Comparison of ENCODE assay signal across 19 cellular contexts in the genomic region with DNA sequence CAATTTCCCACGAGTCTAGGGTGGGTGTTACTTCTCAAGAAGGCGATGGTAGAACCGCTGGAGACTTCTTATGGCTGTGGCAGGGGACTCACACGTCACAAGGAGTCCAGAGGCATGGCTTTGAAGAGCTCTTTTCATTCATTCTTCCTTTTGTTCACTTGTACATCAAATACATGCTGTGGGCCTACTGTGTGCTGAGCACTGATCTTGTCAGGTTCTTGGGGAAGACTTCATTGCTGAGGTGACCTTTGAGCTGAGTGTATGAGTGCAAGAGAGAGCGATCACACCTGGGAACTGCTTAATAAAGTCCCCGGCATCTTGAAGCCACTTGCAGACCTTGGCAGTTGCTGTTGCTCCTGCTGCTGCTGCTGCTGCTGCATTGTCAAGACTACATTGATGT.
"Had no signal": no experiment of that assay in that cellular context is flagged by ENCODE, and none has a peak within 500 bp of the region (broad histone marks: within the 10 kb centered on the region; RNA-seq: fewer than 3 reads in every experiment).

No MANE protein-coding gene starts in this region.

- H3K9me3 ChIP-seq: body of pancreas, neutrophil, pancreas, thoracic aorta, vagina had no signal

- H3K27me3 Mint-ChIP-seq: activated CD4-positive, alpha-beta T cell treated with anti-CD3 and anti-CD28 coated beads, Interleukin-2, amount 10 ng/mL, durations not matched to agents 24 days and 14 days; activated CD8-positive, alpha-beta T cell treated with anti-CD3 and anti-CD28 coated beads for 36 hours; activated naive CD8-positive, alpha-beta T cell treated with anti-CD3 and anti-CD28 coated beads, Interleukin-2, amount 10 ng/mL, durations not matched to agents 7 days and 5 days; activated T-helper 17 cell treated with anti-CD3 and anti-CD28 coated beads, Interleukin-2, amount 50 U/mL, for 72 hours; stimulated activated memory B cell treated with anti-CD40 and anti-IgM and Interleukin-4, amounts not matched to agents 10 μg/mL and 1 μg/mL and 100 μg/mL, for 72 hours had no signal

- H3K4me3 Mint-ChIP-seq: activated CD4-positive, alpha-beta T cell treated with anti-CD3 and anti-CD28 coated beads, Interleukin-2, amount 10 ng/mL, durations not matched to agents 24 days and 14 days; activated CD8-positive, alpha-beta T cell treated with anti-CD3 and anti-CD28 coated beads for 36 hours; activated naive CD8-positive, alpha-beta T cell treated with anti-CD3 and anti-CD28 coated beads, Interleukin-2, amount 10 ng/mL, durations not matched to agents 7 days and 5 days; activated T-helper 17 cell treated with anti-CD3 and anti-CD28 coated beads, Interleukin-2, amount 50 U/mL, for 72 hours; immature natural killer cell; natural killer cell; stimulated activated memory B cell treated with anti-CD40 and anti-IgM and Interleukin-4, amounts not matched to agents 10 μg/mL and 1 μg/mL and 100 μg/mL, for 72 hours; T-helper 1 cell treated with Interleukin-12 subunit alpha and Interleukin-12 subunit beta and Interleukin-4 antibody, amounts not matched to agents 30 μg/mL and 1 μg/mL, for 36 hours had no signal

- H3K27ac ChIP-seq: body of pancreas, neutrophil, pancreas, thoracic aorta, vagina had no signal

- H3K27me3 ChIP-seq: body of pancreas, neutrophil, pancreas, vagina had no signal

- DNase-seq: activated CD4-positive, alpha-beta T cell treated with anti-CD3 and anti-CD28 coated beads, Interleukin-2, amount 10 ng/mL, durations not matched to agents 24 days and 14 days; activated CD8-positive, alpha-beta T cell treated with anti-CD3 and anti-CD28 coated beads for 36 hours; activated naive CD4-positive, alpha-beta T cell; activated naive CD8-positive, alpha-beta T cell treated with anti-CD3 and anti-CD28 coated beads, Interleukin-2, amount 10 ng/mL, durations not matched to agents 7 days and 5 days; activated T-cell treated with anti-CD3 and anti-CD28 coated beads, Interleukin-2, amount 50 U/mL, for 1 hour; amygdala; caudate nucleus; immature natural killer cell; natural killer cell; pancreas; stimulated activated CD4-positive, alpha-beta T cell treated with anti-CD3 and anti-CD28 coated beads, Interleukin-4, amount 100 ng/mL, for 24 hours had no signal

- H3K4me1 ChIP-seq: body of pancreas, vagina had no signal

- H3K27ac Mint-ChIP-seq: activated CD4-positive, alpha-beta T cell treated with anti-CD3 and anti-CD28 coated beads, Interleukin-2, amount 10 ng/mL, durations not matched to agents 24 days and 14 days; activated CD8-positive, alpha-beta T cell treated with anti-CD3 and anti-CD28 coated beads for 36 hours; activated naive CD8-positive, alpha-beta T cell treated with anti-CD3 and anti-CD28 coated beads, Interleukin-2, amount 10 ng/mL, durations not matched to agents 7 days and 5 days; activated T-helper 17 cell treated with anti-CD3 and anti-CD28 coated beads, Interleukin-2, amount 50 U/mL, for 72 hours; immature natural killer cell; natural killer cell; stimulated activated memory B cell treated with anti-CD40 and anti-IgM and Interleukin-4, amounts not matched to agents 10 μg/mL and 1 μg/mL and 100 μg/mL, for 72 hours; T-helper 1 cell treated with Interleukin-12 subunit alpha and Interleukin-12 subunit beta and Interleukin-4 antibody, amounts not matched to agents 30 μg/mL and 1 μg/mL, for 36 hours had no signal

- ATAC-seq: activated CD8-positive, alpha-beta T cell treated with anti-CD3 and anti-CD28 coated beads for 36 hours; activated T-helper 17 cell treated with anti-CD3 and anti-CD28 coated beads, Interleukin-2, amount 50 U/mL, for 72 hours; natural killer cell; sciatic nerve; stimulated activated memory B cell treated with anti-CD40 and anti-IgM and Interleukin-4, amounts not matched to agents 10 μg/mL and 1 μg/mL and 100 μg/mL, for 72 hours had no signal

- H3K36me3 Mint-ChIP-seq: activated naive CD8-positive, alpha-beta T cell treated with anti-CD3 and anti-CD28 coated beads, Interleukin-2, amount 10 ng/mL, durations not matched to agents 7 days and 5 days; immature natural killer cell; natural killer cell had no signal

- H3K4me1 Mint-ChIP-seq: activated CD4-positive, alpha-beta T cell treated with anti-CD3 and anti-CD28 coated beads, Interleukin-2, amount 10 ng/mL, durations not matched to agents 24 days and 14 days; activated naive CD8-positive, alpha-beta T cell treated with anti-CD3 and anti-CD28 coated beads, Interleukin-2, amount 10 ng/mL, durations not matched to agents 7 days and 5 days; activated T-helper 17 cell treated with anti-CD3 and anti-CD28 coated beads, Interleukin-2, amount 50 U/mL, for 72 hours; immature natural killer cell; natural killer cell had no signal

- H3K4me3 ChIP-seq: body of pancreas, pancreas, thoracic aorta, vagina had no signal

- H3K9me3 Mint-ChIP-seq: activated CD4-positive, alpha-beta T cell treated with anti-CD3 and anti-CD28 coated beads, Interleukin-2, amount 10 ng/mL, durations not matched to agents 24 days and 14 days; activated CD8-positive, alpha-beta T cell treated with anti-CD3 and anti-CD28 coated beads for 36 hours; activated T-helper 17 cell treated with anti-CD3 and anti-CD28 coated beads, Interleukin-2, amount 50 U/mL, for 72 hours; immature natural killer cell; natural killer cell; stimulated activated memory B cell treated with anti-CD40 and anti-IgM and Interleukin-4, amounts not matched to agents 10 μg/mL and 1 μg/mL and 100 μg/mL, for 72 hours; T-helper 1 cell treated with Interleukin-12 subunit alpha and Interleukin-12 subunit beta and Interleukin-4 antibody, amounts not matched to agents 30 μg/mL and 1 μg/mL, for 36 hours had no signal

- H3K36me3 ChIP-seq: neutrophil, pancreas, thoracic aorta, vagina had no signal
